10 cellular contexts compared by ENCODE assay signal in the genomic region with DNA sequence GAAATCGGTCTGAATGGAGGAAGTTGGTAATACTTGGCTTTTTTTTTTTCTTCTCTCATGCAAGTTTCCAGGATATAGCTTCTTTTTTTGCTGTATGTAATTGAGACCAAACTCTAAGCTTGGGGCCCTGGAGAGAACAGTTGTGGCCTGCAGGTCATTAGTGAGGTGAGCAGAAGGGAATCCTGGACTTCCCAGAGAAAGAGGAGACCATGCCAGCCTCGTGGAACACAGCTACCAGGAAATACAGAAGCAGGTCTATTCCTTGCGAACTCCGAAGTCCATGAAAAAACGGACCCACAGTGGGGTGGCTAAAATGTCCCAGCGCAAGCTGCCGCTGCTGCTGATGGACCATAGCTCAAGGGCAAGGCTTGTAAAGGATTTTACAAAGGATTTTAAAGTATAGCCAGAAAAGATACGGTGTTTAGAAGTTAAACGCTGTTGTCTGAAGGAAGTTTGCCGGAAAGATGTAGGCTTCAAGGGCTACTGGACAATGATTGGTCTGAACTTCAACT.
DNase-seq lines count a peak whose midpoint lies in the region; ATAC-seq and TF ChIP-seq lines count a peak whose summit lies in the region.
"Had no signal": no experiment of that assay in that cellular context is flagged by ENCODE, and none has a peak within 500 bp of the region (broad histone marks: within the 10 kb centered on the region; RNA-seq: fewer than 3 reads in every experiment).

No MANE protein-coding gene starts in this region.

- H3K36me3 ChIP-seq in naive thymus-derived CD4-positive, alpha-beta T cell (ENCODE audit: control insufficient read depth in 2 of 3, insufficient read depth in 3 of 3, low read length in 3 of 3): no peaks in the 10 kb centered on the region
- no peaks in the 10 kb centered on the region for H3K36me3 ChIP-seq in esophagus squamous epithelium
- no peaks in the 10 kb centered on the region for H3K36me3 ChIP-seq in ascending aorta

- peak overlapping the region; percentile 80 for H3K27ac Mint-ChIP-seq in stimulated activated naive CD8-positive, alpha-beta T cell treated with anti-CD3 and anti-CD28 coated beads, Interleukin-15, Interleukin-2, amounts not matched to agents 100 ng/mL and 50 ng/mL, for 24 hours
- peak overlapping the region; percentile 89 for H3K27ac Mint-ChIP-seq in dendritic cell treated with granulocyte-macrophage colony-stimulating factor and Interleukin-4, amounts not matched to agents 40 ng/mL and 50 ng/mL, for 4 days
- H3K27ac Mint-ChIP-seq in naive thymus-derived CD4-positive, alpha-beta T cell: peak overlapping the region; percentile 38 to 89 (median 81)

- 74 to 84% methylated on average over 9 to 10 of the region's 10 CpGs for WGBS in esophagus squamous epithelium, 2 donors

- H3K4me3 Mint-ChIP-seq in stimulated activated naive CD8-positive, alpha-beta T cell treated with anti-CD3 and anti-CD28 coated beads, Interleukin-15, Interleukin-2, amounts not matched to agents 100 ng/mL and 50 ng/mL, for 24 hours: peak overlapping the region; percentile 44
- H3K4me3 Mint-ChIP-seq in dendritic cell treated with granulocyte-macrophage colony-stimulating factor and Interleukin-4, amounts not matched to agents 40 ng/mL and 50 ng/mL, for 4 days: peak overlapping the region; percentile 69
- peak overlapping the region in 6 of 10 donors; percentile 14 to 50 (median 32) for H3K4me3 Mint-ChIP-seq in naive thymus-derived CD4-positive, alpha-beta T cell

- H3K9me3 ChIP-seq in naive thymus-derived CD4-positive, alpha-beta T cell (ENCODE audit: control insufficient read depth in 2 of 3, low read length in 3 of 3): no peaks in the 10 kb centered on the region
- H3K9me3 ChIP-seq in esophagus squamous epithelium: no peaks in the 10 kb centered on the region
- H3K9me3 ChIP-seq in ascending aorta: no peaks in the 10 kb centered on the region

- H3K27me3 ChIP-seq in naive thymus-derived CD4-positive, alpha-beta T cell (ENCODE audit: control insufficient read depth in 2 of 2, insufficient read depth in 2 of 2, low read length in 2 of 2): no peaks in the 10 kb centered on the region
- H3K27me3 ChIP-seq in esophagus squamous epithelium: no peaks in the 10 kb centered on the region
- H3K27me3 ChIP-seq in ascending aorta: no peaks in the 10 kb centered on the region

- intact Hi-C loops in dendritic cell treated with granulocyte-macrophage colony-stimulating factor and Interleukin-4, amounts not matched to agents 40 ng/mL and 50 ng/mL, for 4 days (cut with micrococcal nuclease): loop anchor here (5.0 kb wide), 1 partner anchor 67 kb away; no protein-coding TSS in a partner anchor
- intact Hi-C loops in naive thymus-derived CD4-positive, alpha-beta T cell (cut with micrococcal nuclease): no loop called here
- intact Hi-C loops in esophagus squamous epithelium (cut with DNase I) (no loop called here), ascending aorta (cut with DNase I) (no loop called here)

- ATAC-seq in stimulated activated naive CD8-positive, alpha-beta T cell treated with anti-CD3 and anti-CD28 coated beads, Interleukin-15, Interleukin-2, amounts not matched to agents 100 U/mL and 50 U/mL, for 24 hours: no peak
- ATAC-seq in naive thymus-derived CD4-positive, alpha-beta T cell: no peak
- ATAC-seq in GM19463 (IDR thresholded peaks at IDR 0.05; ENCODE audit: unreplicated experiment): no peak

- H3K36me3 Mint-ChIP-seq in stimulated activated naive CD8-positive, alpha-beta T cell treated with anti-CD3 and anti-CD28 coated beads, Interleukin-15, Interleukin-2, amounts not matched to agents 100 ng/mL and 50 ng/mL, for 24 hours (ENCODE audit: low read depth): no peaks in the 10 kb centered on the region
- H3K36me3 Mint-ChIP-seq in dendritic cell treated with granulocyte-macrophage colony-stimulating factor and Interleukin-4, amounts not matched to agents 40 ng/mL and 50 ng/mL, for 4 days (ENCODE audit: low read depth): no peaks in the 10 kb centered on the region
- peaks cover 0 to 18% (median 6%) of the 10 kb centered on the region in 5 donors for H3K36me3 Mint-ChIP-seq in naive thymus-derived CD4-positive, alpha-beta T cell

- no peak for TF ChIP-seq CTCF in esophagus squamous epithelium (IDR thresholded peaks at IDR 0.05)
- TF ChIP-seq CTCF in ascending aorta (IDR thresholded peaks at IDR 0.05): no peak

- POLR2A ChIA-PET in naive thymus-derived CD4-positive, alpha-beta T cell (lab: Charles Lee): interaction anchor here (1.9 kb wide), 1 partner anchor 10 kb away, joined by 4 read pairs; no protein-coding TSS in a partner anchor

- no peak for TF ChIP-seq POLR2A in esophagus squamous epithelium (IDR thresholded peaks at IDR 0.05)

- no peak for DNase-seq in stimulated activated naive CD8-positive, alpha-beta T cell treated with anti-CD3 and anti-CD28 coated beads, Interleukin-15, Interleukin-2, amounts not matched to agents 100 U/mL and 50 U/mL, for 24 hours
- no peak for DNase-seq in naive thymus-derived CD4-positive, alpha-beta T cell
- DNase-seq in stimulated activated naive CD4-positive, alpha-beta T cell (lab: John Stamatoyannopoulos, UW): no peak
- no peak for DNase-seq in esophagus squamous epithelium (lab: John Stamatoyannopoulos, UW)
- no peak for DNase-seq in ascending aorta (ENCODE audit: low spot score in 2 of 2)
- DNase-seq: activated CD8-positive, alpha-beta memory T cell treated with anti-CD3 and anti-CD28 coated beads for 24 hours; NCI-H187 treated with DMSO at 0.1 percent for 48 hours had no signal

- H3K4me1 ChIP-seq in naive thymus-derived CD4-positive, alpha-beta T cell (ENCODE audit: control insufficient read depth in 2 of 2, insufficient read depth in 2 of 2, low read length in 2 of 2): peaks cover 11 to 12% of the 10 kb centered on the region in 2 donors
- H3K4me1 ChIP-seq in esophagus squamous epithelium: peaks cover 4 to 48% (median 14%) of the 10 kb centered on the region in 3 donors
- H3K4me1 ChIP-seq in ascending aorta: peaks cover 0 to 13% of the 10 kb centered on the region in 2 donors

- CTCF ChIA-PET in naive thymus-derived CD4-positive, alpha-beta T cell (lab: Charles Lee): no interaction called here

- no peak overlapping the region for H3K4me3 ChIP-seq in naive thymus-derived CD4-positive, alpha-beta T cell (ENCODE audit: low read length)
- H3K4me3 ChIP-seq in esophagus squamous epithelium (peak overlapping the region in 1 of 4 donors; percentile 1), ascending aorta (no peak overlapping the region)

- H3K9me3 Mint-ChIP-seq in stimulated activated naive CD8-positive, alpha-beta T cell treated with anti-CD3 and anti-CD28 coated beads, Interleukin-15, Interleukin-2, amounts not matched to agents 100 ng/mL and 50 ng/mL, for 24 hours: no peaks in the 10 kb centered on the region
- no peaks in the 10 kb centered on the region for H3K9me3 Mint-ChIP-seq in dendritic cell treated with granulocyte-macrophage colony-stimulating factor and Interleukin-4, amounts not matched to agents 40 ng/mL and 50 ng/mL, for 4 days
- H3K9me3 Mint-ChIP-seq in naive thymus-derived CD4-positive, alpha-beta T cell: no peaks in the 10 kb centered on the region

- H3K4me1 Mint-ChIP-seq in stimulated activated naive CD8-positive, alpha-beta T cell treated with anti-CD3 and anti-CD28 coated beads, Interleukin-15, Interleukin-2, amounts not matched to agents 100 ng/mL and 50 ng/mL, for 24 hours (ENCODE audit: low read depth): peaks cover 79% of the 10 kb centered on the region
- H3K4me1 Mint-ChIP-seq in dendritic cell treated with granulocyte-macrophage colony-stimulating factor and Interleukin-4, amounts not matched to agents 40 ng/mL and 50 ng/mL, for 4 days (ENCODE audit: low read depth): peaks cover 60% of the 10 kb centered on the region
- peaks cover 35 to 81% (median 74%) of the 10 kb centered on the region in 7 donors for H3K4me1 Mint-ChIP-seq in naive thymus-derived CD4-positive, alpha-beta T cell

- no peaks in the 10 kb centered on the region for H3K27me3 Mint-ChIP-seq in stimulated activated naive CD8-positive, alpha-beta T cell treated with anti-CD3 and anti-CD28 coated beads, Interleukin-15, Interleukin-2, amounts not matched to agents 100 ng/mL and 50 ng/mL, for 24 hours
- no peaks in the 10 kb centered on the region for H3K27me3 Mint-ChIP-seq in dendritic cell treated with granulocyte-macrophage colony-stimulating factor and Interleukin-4, amounts not matched to agents 40 ng/mL and 50 ng/mL, for 4 days
- no peaks in the 10 kb centered on the region for H3K27me3 Mint-ChIP-seq in naive thymus-derived CD4-positive, alpha-beta T cell

- peak overlapping the region; percentile 42 for H3K27ac ChIP-seq in naive thymus-derived CD4-positive, alpha-beta T cell (ENCODE audit: low read depth, low read length)
- H3K27ac ChIP-seq in esophagus squamous epithelium (peak overlapping the region in 1 of 4 donors; percentile 13), ascending aorta (no peak overlapping the region)
